8 cellular contexts compared by ENCODE assay signal in the genomic region with DNA sequence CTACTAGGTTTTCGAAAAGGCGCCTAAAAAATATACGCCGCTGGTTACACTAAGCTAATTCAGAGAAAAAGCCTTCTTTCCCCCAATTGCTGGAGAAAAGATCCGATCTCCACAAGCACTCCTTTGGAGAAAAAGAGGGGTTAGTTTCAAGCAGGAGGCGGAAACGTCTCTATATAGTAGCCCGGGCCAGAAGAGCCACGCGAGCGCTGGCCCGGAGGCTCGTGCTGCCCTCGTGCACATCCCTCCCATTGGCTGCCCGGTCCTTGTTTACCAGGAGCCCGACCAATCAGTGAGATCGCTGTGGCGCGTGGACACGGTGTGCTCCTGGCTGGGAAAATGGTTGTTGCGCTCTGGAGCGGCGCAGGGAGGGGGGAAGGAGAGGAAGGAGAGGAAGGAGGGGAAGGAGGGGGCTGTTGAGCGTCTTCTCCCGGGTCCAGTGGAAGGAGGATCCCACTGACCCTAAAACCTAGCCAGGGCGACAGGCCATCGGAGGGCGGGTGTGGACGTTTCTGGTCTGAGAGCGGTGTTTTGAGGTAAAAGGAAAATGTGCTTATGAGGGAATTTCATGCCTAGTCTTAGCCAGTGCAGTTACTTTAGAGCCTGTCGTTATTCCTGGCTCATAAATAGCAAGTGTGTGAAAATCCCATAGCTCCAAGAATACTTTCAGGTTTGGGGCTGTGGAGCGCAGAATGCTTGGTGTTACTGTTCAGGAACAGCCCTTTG. TPM values are rescaled to one million over a fixed set of nuclear protein-coding genes. Genes with fewer than 3 reads are reported as not detected.
DNase-seq lines count a peak whose midpoint lies in the region; ATAC-seq and TF ChIP-seq lines count a peak whose summit lies in the region.

A gene with protein sequence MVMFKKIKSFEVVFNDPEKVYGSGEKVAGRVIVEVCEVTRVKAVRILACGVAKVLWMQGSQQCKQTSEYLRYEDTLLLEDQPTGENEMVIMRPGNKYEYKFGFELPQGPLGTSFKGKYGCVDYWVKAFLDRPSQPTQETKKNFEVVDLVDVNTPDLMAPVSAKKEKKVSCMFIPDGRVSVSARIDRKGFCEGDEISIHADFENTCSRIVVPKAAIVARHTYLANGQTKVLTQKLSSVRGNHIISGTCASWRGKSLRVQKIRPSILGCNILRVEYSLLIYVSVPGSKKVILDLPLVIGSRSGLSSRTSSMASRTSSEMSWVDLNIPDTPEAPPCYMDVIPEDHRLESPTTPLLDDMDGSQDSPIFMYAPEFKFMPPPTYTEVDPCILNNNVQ (minus strand): TSS at position 147 of the 723 bp plus-strand sequence. CDS start 313 bp downstream, outside the sequence.

- peaks cover 35% of the 10 kb centered on the region for H3K36me3 ChIP-seq in effector memory CD4-positive, alpha-beta T cell (ENCODE audit: control insufficient read depth, insufficient read depth, low read length)
- peaks cover 14 to 15% of the 10 kb centered on the region in 2 donors for H3K36me3 ChIP-seq in lung (ENCODE audit: control insufficient read depth in 2 of 2, insufficient read depth in 2 of 2, low read length in 2 of 2)

- 0% methylated on average over 32 of the region's 32 CpGs for WGBS in lung, 2 donors

- peak; percentile 99 for DNase-seq in COLO668 (lab: John Stamatoyannopoulos, UW; ENCODE audit: unreplicated experiment)
- peak in 75 of 76 experiments; percentile 41 to 98 (median 95) for DNase-seq in HUDEP-2 (lab: John Stamatoyannopoulos, UW; ENCODE audit: unreplicated experiment in 76 of 76)
- peak; percentile 92 for DNase-seq in NOMO-1 treated with dmso at 0.1 percent for 144 hours (lab: John Stamatoyannopoulos, UW; ENCODE audit: unreplicated experiment)
- DNase-seq in activated CD8-positive, alpha-beta memory T cell treated with anti-CD3 and anti-CD28 coated beads for 4 hours (ENCODE audit: low read depth in 2 of 2) = peak; percentile 84 to 85
- peak; percentile 82 to 91 (median 83) for DNase-seq in effector memory CD4-positive, alpha-beta T cell
- DNase-seq in lung (ENCODE audit: low spot score) = peak; percentile 99
- DNase-seq in stimulated activated CD4-positive, alpha-beta T cell treated with anti-CD3 and anti-CD28 coated beads, TNF-alpha, amount 100 ng/mL, for 24 hours (ENCODE audit: low read depth in 3 of 3) = peak; percentile 89 to 92 (median 90)

- peak within 1 kb of the TSS; percentile 95 for H3K4me3 ChIP-seq in effector memory CD4-positive, alpha-beta T cell (ENCODE audit: insufficient read depth, low read depth, low read length, poor library complexity, severe bottlenecking)
- peak within 1 kb of the TSS; percentile 100 for H3K4me3 ChIP-seq in lung

- no peaks in the 10 kb centered on the region for H3K27me3 ChIP-seq in effector memory CD4-positive, alpha-beta T cell (replicated peaks; ENCODE audit: control insufficient read depth, insufficient read depth, low read length, poor library complexity, severe bottlenecking)
- no peaks in the 10 kb centered on the region for H3K27me3 ChIP-seq in lung (ENCODE audit: control insufficient read depth, insufficient read depth)

- no peak for TF ChIP-seq CTCF in lung (IDR thresholded peaks at IDR 0.05; ENCODE audit: control extremely low read depth, extremely low read depth)

- peak; percentile 88 for ATAC-seq in GM21360 (IDR thresholded peaks at IDR 0.05; ENCODE audit: unreplicated experiment)
- peak; percentile 93 for ATAC-seq in lung (ENCODE audit: insufficient read depth, low FRiP score)

- H3K4me1 ChIP-seq in effector memory CD4-positive, alpha-beta T cell (ENCODE audit: control insufficient read depth, insufficient read depth, low read length, poor library complexity, severe bottlenecking) = peaks cover 36% of the 10 kb centered on the region
- peaks cover 8 to 21% of the 10 kb centered on the region in 2 donors for H3K4me1 ChIP-seq in lung (ENCODE audit: control insufficient read depth in 2 of 2, insufficient read depth in 2 of 2, low read length in 2 of 2)

- H3K27ac ChIP-seq in effector memory CD4-positive, alpha-beta T cell (ENCODE audit: insufficient read depth, low read length, poor library complexity, severe bottlenecking) = peak within 1 kb of the TSS; percentile 96
- peak within 1 kb of the TSS; percentile 93 to 99 for H3K27ac ChIP-seq in lung (ENCODE audit: low read depth in 1 of 2, low read length in 1 of 2)

- H3K9me3 ChIP-seq in effector memory CD4-positive, alpha-beta T cell (ENCODE audit: control insufficient read depth, low read length) = no peaks in the 10 kb centered on the region
- peaks cover 0 to 2% of the 10 kb centered on the region in 2 donors for H3K9me3 ChIP-seq in lung (ENCODE audit: control insufficient read depth in 2 of 2, insufficient read depth in 1 of 2, low read length in 1 of 2)

RNA-seq across cellular contexts. Expression of the gene that starts here (rescaled TPM):
- total RNA-seq in lung = 1,000 to 10,000 TPM in 1 of 2 donors, 100 to 1,000 TPM in 1; 556 to 1,810 TPM
- 100 to 1,000 TPM; 178 to 850 TPM for polyA plus RNA-seq in lung

Comparison
In these comparisons a context has a peak if more than half of its experiments do, and no peak if none do; other contexts are left out.
1. Peak in every context shown above with its lines: DNase-seq, ATAC-seq, H3K4me3 ChIP-seq and H3K27ac ChIP-seq.